ENCODE assay signal across 8 cellular contexts in genomic region chr1:162847839-162848453, GRCh38. TPM values are rescaled to one million over a fixed set of nuclear protein-coding genes. Genes with fewer than 3 reads are reported as not detected.
DNase-seq lines count a peak whose midpoint lies in the region; ATAC-seq lines count a peak whose summit lies in the region.

No MANE protein-coding gene starts in this region.

- peaks cover 4% of the 10 kb centered on the region for H3K27me3 Mint-ChIP-seq in memory B cell

- no peak overlapping the region for H3K27ac Mint-ChIP-seq in memory B cell

- in situ Hi-C loops in G401 (cut with HindIII; ENCODE audit: low sequenced_read_pairs) = no loop called here

- peak; percentile 76 for ATAC-seq in HG02973 (IDR thresholded peaks at IDR 0.05; ENCODE audit: unreplicated experiment)
- ATAC-seq in memory B cell (ENCODE audit: low read depth) = peak; percentile 46
- ATAC-seq in GM21526 (IDR thresholded peaks at IDR 0.05; ENCODE audit: low FRiP score, unreplicated experiment) = no peak

- H3K4me1 Mint-ChIP-seq in memory B cell = no peaks in the 10 kb centered on the region

- no peaks in the 10 kb centered on the region for H3K9me3 Mint-ChIP-seq in memory B cell

- H3K4me3 Mint-ChIP-seq in memory B cell = no peak overlapping the region

- H3K36me3 Mint-ChIP-seq in memory B cell = no peaks in the 10 kb centered on the region

- DNase-seq in G401 (ENCODE audit: low spot score) (peak; percentile 68), NCI-H526 treated with DMSO at 0.1 percent for 48 hours (lab: John Stamatoyannopoulos, UW) (peak; percentile 53), memory B cell (ENCODE audit: low spot score in 2 of 2) (peak; percentile 68 to 79)
- peak; percentile 57 to 79 for DNase-seq in activated CD4-positive, alpha-beta T cell treated with anti-CD3 and anti-CD28 coated beads, Interleukin-2, amount 50 U/mL, for 24 hours (ENCODE audit: low read depth in 1 of 2, low spot score in 1 of 2)
- DNase-seq in effector CD8-positive, alpha-beta T cell (lab: John Stamatoyannopoulos, UW) = peak; percentile 71
- DNase-seq in stimulated activated CD8-positive, alpha-beta memory T cell treated with anti-CD3 and anti-CD28 coated beads, Interleukin-15, amount 100 ng/mL, for 4 hours (ENCODE audit: low read depth in 2 of 2) = peak; percentile 36 to 60

RNA-seq across cellular contexts. Expression of gene CCDC190, which starts 13.0 kb away (rescaled TPM):
- total RNA-seq in G401 (2014; rRNA removed; shearing (Covaris generic)) = not detected in 2 replicates

RNA-seq across cellular contexts. Expression of gene HSD17B7, which starts 57.4 kb away (rescaled TPM):
- 20.0 and 21.5 TPM in 2 replicates for total RNA-seq in G401 (2014; rRNA removed; shearing (Covaris generic))
